ENCODE assay signal across 17 cellular contexts in the genomic region with DNA sequence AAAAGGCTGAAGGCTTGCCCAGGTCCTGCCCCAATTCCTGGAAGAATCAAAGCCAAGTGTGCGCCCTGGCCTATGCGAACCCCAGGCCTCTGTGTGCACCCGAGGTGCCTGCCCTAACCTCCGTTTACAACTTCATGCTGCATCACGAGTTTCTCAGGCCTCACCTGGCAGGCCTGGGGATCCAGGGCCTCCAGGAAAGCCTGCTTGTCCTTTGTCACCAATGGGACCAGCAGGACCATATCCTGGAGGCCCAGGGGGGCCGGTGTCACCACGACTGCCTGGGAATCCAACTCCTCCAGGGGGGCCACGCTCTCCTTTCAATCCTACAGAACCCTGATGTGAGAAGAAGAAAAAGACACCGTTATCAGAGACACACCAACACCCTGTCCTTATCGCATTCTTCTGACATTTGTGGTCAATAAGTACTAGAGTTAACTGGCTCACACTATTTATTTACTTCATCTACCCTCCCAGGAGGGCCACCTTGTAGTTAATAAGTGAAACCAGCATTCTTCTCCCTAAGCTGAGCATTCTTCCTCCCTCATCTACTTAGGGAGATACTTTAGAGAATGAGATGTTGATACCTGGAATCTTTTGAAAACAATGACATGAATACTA.
DNase-seq lines count a peak whose midpoint lies in the region; ATAC-seq and TF ChIP-seq lines count a peak whose summit lies in the region.
"Had no signal": no experiment of that assay in that cellular context is flagged by ENCODE, and none has a peak within 500 bp of the region (broad histone marks: within the 10 kb centered on the region; RNA-seq: fewer than 3 reads in every experiment).

No MANE protein-coding gene starts in this region.

- in situ Hi-C loops in IMR-90 (cut with MboI; ENCODE audit: low sequenced_read_pairs), result no loop called here
- in situ Hi-C loops in brain microvascular endothelial cell (cut with HindIII; ENCODE audit: low pct_ligation_motif_present, low sequenced_read_pairs), result no loop called here

- no peak for DNase-seq in IMR-90
- no peak for DNase-seq in brain microvascular endothelial cell
- no peak for DNase-seq in lower lobe of right lung
- peak; percentile 70 for DNase-seq in posterior vena cava (ENCODE audit: low spot score)
- DNase-seq: CD4-positive, alpha-beta memory T cell; NCI-H1417; NCI-H187; NCI-H2107; NCI-H510A treated with DMSO at 0.1 percent for 48 hours; NCI-H82; PC-3; RPMI8226; SHP77 treated with DMSO at 0.1 percent for 48 hours had no signal

- H3K4me1 Mint-ChIP-seq in activated T-helper 17 cell treated with anti-CD3 and anti-CD28 coated beads, Interleukin-2, amount 50 U/mL, for 72 hours, result no peaks in the 10 kb centered on the region
- H3K4me1 Mint-ChIP-seq: CD4-positive, alpha-beta memory T cell had no signal

- H3K9me3 Mint-ChIP-seq in activated T-helper 17 cell treated with anti-CD3 and anti-CD28 coated beads, Interleukin-2, amount 50 U/mL, for 72 hours, result no peaks in the 10 kb centered on the region

- dilution Hi-C loops in IMR-90 (cut with HindIII; ENCODE audit: low sequenced_read_pairs, unreplicated experiment), result no loop called here

- no peak overlapping the region for H3K14ac ChIP-seq in IMR-90 (replicated peaks; ENCODE audit: low read depth, low read length)

- H2BK15ac ChIP-seq in IMR-90 (ENCODE audit: low read depth, low read length), result no peak overlapping the region

- H3K4me1 ChIP-seq in IMR-90 (ENCODE audit: control insufficient read depth, insufficient read depth, low read length) (peaks cover 12% of the 10 kb centered on the region), lower lobe of right lung (peaks cover 5% of the 10 kb centered on the region)

- no TSS peak for BruUV-seq in IMR-90 (replicated peaks; lab: Mats Ljungman, UMichigan)

- H4K20me1 ChIP-seq in IMR-90 (ENCODE audit: insufficient read depth, low read length), result 0 out of 2 replicates have a peak, but pooled peaks cover 9% of the 10 kb centered on the region

- no peak overlapping the region for H3K56ac ChIP-seq in IMR-90 (ENCODE audit: extremely low read depth, insufficient read depth, low read length)

- H3K4me3 Mint-ChIP-seq in activated T-helper 17 cell treated with anti-CD3 and anti-CD28 coated beads, Interleukin-2, amount 50 U/mL, for 72 hours, result no peak overlapping the region
- H3K4me3 Mint-ChIP-seq: CD4-positive, alpha-beta memory T cell had no signal

- H2BK20ac ChIP-seq in IMR-90 (ENCODE audit: low read depth, low read length), result no peak overlapping the region

- H3K27ac Mint-ChIP-seq in activated T-helper 17 cell treated with anti-CD3 and anti-CD28 coated beads, Interleukin-2, amount 50 U/mL, for 72 hours, result no peak overlapping the region
- H3K27ac Mint-ChIP-seq: CD4-positive, alpha-beta memory T cell had no signal

- H3K18ac ChIP-seq in IMR-90 (ENCODE audit: low read depth, low read length), result no peak overlapping the region

- POLR2A ChIA-PET in IMR-90 (lab: Charles Lee; ENCODE audit: unreplicated experiment), result no interaction called here

- WGBS in IMR-90 (ENCODE audit: extremely low coverage in 2 of 2, insufficient read length in 1 of 2), 2 experiments, result 90% methylated on average over 4 of the region's 10 CpGs; no CpG with 5 or more reads in 1 of the 2 experiments

- H3K4me2 ChIP-seq in IMR-90 (ENCODE audit: low read depth, low read length), result no peak overlapping the region

- no peak for ATAC-seq in IMR-90 (ENCODE audit: low read depth)
- ATAC-seq in lower lobe of right lung, result peak; percentile 42 to 44
- ATAC-seq in GM19455 (IDR thresholded peaks at IDR 0.05; ENCODE audit: unreplicated experiment), result no peak
- ATAC-seq in activated T-helper 17 cell treated with anti-CD3 and anti-CD28 coated beads, Interleukin-2, amount 50 U/mL, for 72 hours (replicated peaks), result no peak
- no peak for ATAC-seq in GM19452 (IDR thresholded peaks at IDR 0.05; ENCODE audit: unreplicated experiment)
- no peak for ATAC-seq in HG02885 (IDR thresholded peaks at IDR 0.05; ENCODE audit: poor library complexity, unreplicated experiment)
- ATAC-seq: PC-3 had no signal

- TF ChIP-seq RAD21 in IMR-90 (IDR thresholded peaks at IDR 0.05; ENCODE audit: low read length), result no peak

- H4K91ac ChIP-seq in IMR-90 (ENCODE audit: insufficient read depth, low read depth, low read length), result no peak overlapping the region

- no peak overlapping the region for H2AK5ac ChIP-seq in IMR-90 (ENCODE audit: low read depth, low read length)

- intact Hi-C loops in IMR-90 (cut with micrococcal nuclease), result no loop called here
- intact Hi-C loops in lower lobe of right lung (cut with DNase I), result no loop called here
- intact Hi-C loops in posterior vena cava (cut with DNase I), result no loop called here

- TF ChIP-seq POLR2A in IMR-90 (IDR thresholded peaks at IDR 0.05; ENCODE audit: low read depth, low read length), result no peak

- TF ChIP-seq CTCF in IMR-90 (conservative IDR thresholded peaks at IDR 0.05; ENCODE audit: low read depth, low read length) (no peak), brain microvascular endothelial cell (IDR thresholded peaks at IDR 0.05; ENCODE audit: low read depth, low read length, missing control alignments) (no peak), lower lobe of right lung (IDR thresholded peaks at IDR 0.05) (no peak)

- no peak overlapping the region for H2AK9ac ChIP-seq in IMR-90 (replicated peaks; ENCODE audit: low read depth, low read length, poor library complexity)

- H4K5ac ChIP-seq in IMR-90 (ENCODE audit: low read depth, low read length), result no peak overlapping the region

- peaks cover 73% of the 10 kb centered on the region for H3K36me3 ChIP-seq in IMR-90 (ENCODE audit: control insufficient read depth, insufficient read depth, low read length)
- H3K36me3 ChIP-seq in brain microvascular endothelial cell (replicated peaks), result peaks cover 96% of the 10 kb centered on the region
- H3K36me3 ChIP-seq in lower lobe of right lung, result peaks cover 75% of the 10 kb centered on the region

- CTCF ChIA-PET in IMR-90 (lab: Yijun Ruan, JAX), result no interaction called here

- peaks cover 7 to 65% of the 10 kb centered on the region in 2 experiments; a peak in 3 of 4 replicates for H3K79me1 ChIP-seq in IMR-90 (ENCODE audit: low read depth in 1 of 2, low read length in 2 of 2)

- no peak overlapping the region for H3K23ac ChIP-seq in IMR-90 (ENCODE audit: low read depth, low read length)

- H3K27me3 Mint-ChIP-seq in activated T-helper 17 cell treated with anti-CD3 and anti-CD28 coated beads, Interleukin-2, amount 50 U/mL, for 72 hours, result peaks cover 12% of the 10 kb centered on the region

- no peak overlapping the region for H3K9ac ChIP-seq in IMR-90 (ENCODE audit: low read depth, low read length)

- H2AFZ ChIP-seq in IMR-90 (replicated peaks; ENCODE audit: low read length, poor library complexity), result no peak overlapping the region

- no peak overlapping the region for H2BK120ac ChIP-seq in IMR-90 (ENCODE audit: low read depth, low read length)

- no peaks in the 10 kb centered on the region for H3K36me3 Mint-ChIP-seq in activated T-helper 17 cell treated with anti-CD3 and anti-CD28 coated beads, Interleukin-2, amount 50 U/mL, for 72 hours (ENCODE audit: low read depth)
- H3K36me3 Mint-ChIP-seq: CD4-positive, alpha-beta memory T cell had no signal

- H2BK5ac ChIP-seq in IMR-90 (ENCODE audit: low read depth, low read length, poor library complexity, severe bottlenecking), result peak overlapping the region; percentile 48

- H3K27me3 ChIP-seq in IMR-90 (ENCODE audit: control insufficient read depth, insufficient read depth, low read length), result no peaks in the 10 kb centered on the region
- no peaks in the 10 kb centered on the region for H3K27me3 ChIP-seq in brain microvascular endothelial cell (replicated peaks)
- no peaks in the 10 kb centered on the region for H3K27me3 ChIP-seq in lower lobe of right lung (ENCODE audit: low read depth)

- H3K4ac ChIP-seq in IMR-90 (ENCODE audit: low read depth, low read length), result no peak overlapping the region

- H3K9me3 ChIP-seq in IMR-90 (ENCODE audit: control insufficient read depth, insufficient read depth, low read length) (no peaks in the 10 kb centered on the region), lower lobe of right lung (no peaks in the 10 kb centered on the region)

- peaks cover 43% of the 10 kb centered on the region for H3K9me1 ChIP-seq in IMR-90 (ENCODE audit: insufficient read depth, low read length)

- no peak overlapping the region for H3K4me3 ChIP-seq in IMR-90 (ENCODE audit: insufficient read depth, low read depth, low read length)
- no peak overlapping the region for H3K4me3 ChIP-seq in brain microvascular endothelial cell (ENCODE audit: low read depth, low read length)
- no peak overlapping the region for H3K4me3 ChIP-seq in lower lobe of right lung

- H3K27ac ChIP-seq in IMR-90 (ENCODE audit: insufficient read depth, low read length) (no peak overlapping the region), brain microvascular endothelial cell (peak overlapping the region; percentile 57), lower lobe of right lung (no peak overlapping the region)

- no peak overlapping the region for H4K8ac ChIP-seq in IMR-90 (ENCODE audit: low read depth in 2 of 2, low read length in 2 of 2)

TF ChIP-seq in IMR-90, 13 proteins besides CTCF, POLR2A, EP300 and RAD21 (continues in another document):
- TF ChIP-seq FOS (IDR thresholded peaks at IDR 0.05; ENCODE audit: low read depth, low read length) (no peak), MAFK (IDR thresholded peaks at IDR 0.05; ENCODE audit: low read depth, low read length) (no peak), NFE2L2 (IDR thresholded peaks at IDR 0.05; ENCODE audit: low read depth, low read length) (no peak), CEBPB (IDR thresholded peaks at IDR 0.05; ENCODE audit: low read depth, low read length) (no peak), RFX5 (IDR thresholded peaks at IDR 0.05; ENCODE audit: low read depth, low read length) (no peak), BHLHE40 (IDR thresholded peaks at IDR 0.05; ENCODE audit: low read depth, low read length) (no peak), MXI1 (IDR thresholded peaks at IDR 0.05; ENCODE audit: borderline replicate concordance, low read depth, low read length) (no peak), CHD1 (IDR thresholded peaks at IDR 0.05; ENCODE audit: low read depth, low read length) (no peak), SMC3 (IDR thresholded peaks at IDR 0.05; ENCODE audit: low read depth, low read length) (no peak)
- TF ChIP-seq, protein P1, sequence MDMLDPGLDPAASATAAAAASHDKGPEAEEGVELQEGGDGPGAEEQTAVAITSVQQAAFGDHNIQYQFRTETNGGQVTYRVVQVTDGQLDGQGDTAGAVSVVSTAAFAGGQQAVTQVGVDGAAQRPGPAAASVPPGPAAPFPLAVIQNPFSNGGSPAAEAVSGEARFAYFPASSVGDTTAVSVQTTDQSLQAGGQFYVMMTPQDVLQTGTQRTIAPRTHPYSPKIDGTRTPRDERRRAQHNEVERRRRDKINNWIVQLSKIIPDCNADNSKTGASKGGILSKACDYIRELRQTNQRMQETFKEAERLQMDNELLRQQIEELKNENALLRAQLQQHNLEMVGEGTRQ (IDR thresholded peaks at IDR 0.05; ENCODE audit: low read depth, low read length), result no peak

Comparison
In these comparisons a context has a peak if more than half of its experiments do, and no peak if none do; other contexts are left out.
1. ATAC-seq: peak in lower lobe of right lung (2 of 2); none in IMR-90 (single experiment), GM19455 (single experiment), activated T-helper 17 cell treated with anti-CD3 and anti-CD28 coated beads, Interleukin-2, amount 50 U/mL, for 72 hours (single experiment), GM19452 (single experiment) and HG02885 (single experiment).